2 cellular contexts compared by ENCODE assay signal in the genomic region with DNA sequence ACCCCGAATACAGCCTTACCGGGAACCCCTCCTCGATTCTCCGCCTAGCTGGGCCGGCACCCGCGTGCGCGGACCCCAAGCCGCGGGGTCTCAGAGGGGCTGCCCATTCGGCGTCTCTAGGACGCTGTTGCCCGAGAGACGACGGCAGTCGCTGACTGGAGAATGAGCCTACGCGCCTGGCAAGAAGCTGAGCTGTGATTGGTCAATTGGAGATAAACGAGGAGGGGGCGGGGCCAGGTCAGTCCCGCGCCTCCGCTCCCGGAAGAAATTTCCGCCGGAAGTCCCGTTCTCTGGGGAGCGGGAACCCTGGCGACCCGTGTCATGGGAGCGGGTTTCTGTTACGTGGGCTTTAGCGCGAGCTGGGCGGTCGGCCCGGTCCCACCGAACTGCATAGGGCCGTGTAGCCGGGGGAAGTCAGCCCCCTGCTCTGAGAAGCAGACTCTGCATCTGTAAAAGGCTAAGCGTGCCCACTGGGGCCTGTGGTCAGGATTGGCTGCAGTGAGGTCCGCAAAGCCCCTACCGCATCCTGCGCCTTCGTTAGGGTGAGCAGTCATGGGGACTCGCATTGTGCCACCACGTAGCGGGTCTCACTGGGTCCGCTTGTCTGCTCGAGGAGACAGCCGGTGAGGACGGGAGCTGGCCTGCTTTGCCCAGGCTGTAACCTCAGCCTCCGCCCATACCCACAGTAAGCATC.
TF ChIP-seq lines count a peak whose summit lies in the region.

A gene with protein sequence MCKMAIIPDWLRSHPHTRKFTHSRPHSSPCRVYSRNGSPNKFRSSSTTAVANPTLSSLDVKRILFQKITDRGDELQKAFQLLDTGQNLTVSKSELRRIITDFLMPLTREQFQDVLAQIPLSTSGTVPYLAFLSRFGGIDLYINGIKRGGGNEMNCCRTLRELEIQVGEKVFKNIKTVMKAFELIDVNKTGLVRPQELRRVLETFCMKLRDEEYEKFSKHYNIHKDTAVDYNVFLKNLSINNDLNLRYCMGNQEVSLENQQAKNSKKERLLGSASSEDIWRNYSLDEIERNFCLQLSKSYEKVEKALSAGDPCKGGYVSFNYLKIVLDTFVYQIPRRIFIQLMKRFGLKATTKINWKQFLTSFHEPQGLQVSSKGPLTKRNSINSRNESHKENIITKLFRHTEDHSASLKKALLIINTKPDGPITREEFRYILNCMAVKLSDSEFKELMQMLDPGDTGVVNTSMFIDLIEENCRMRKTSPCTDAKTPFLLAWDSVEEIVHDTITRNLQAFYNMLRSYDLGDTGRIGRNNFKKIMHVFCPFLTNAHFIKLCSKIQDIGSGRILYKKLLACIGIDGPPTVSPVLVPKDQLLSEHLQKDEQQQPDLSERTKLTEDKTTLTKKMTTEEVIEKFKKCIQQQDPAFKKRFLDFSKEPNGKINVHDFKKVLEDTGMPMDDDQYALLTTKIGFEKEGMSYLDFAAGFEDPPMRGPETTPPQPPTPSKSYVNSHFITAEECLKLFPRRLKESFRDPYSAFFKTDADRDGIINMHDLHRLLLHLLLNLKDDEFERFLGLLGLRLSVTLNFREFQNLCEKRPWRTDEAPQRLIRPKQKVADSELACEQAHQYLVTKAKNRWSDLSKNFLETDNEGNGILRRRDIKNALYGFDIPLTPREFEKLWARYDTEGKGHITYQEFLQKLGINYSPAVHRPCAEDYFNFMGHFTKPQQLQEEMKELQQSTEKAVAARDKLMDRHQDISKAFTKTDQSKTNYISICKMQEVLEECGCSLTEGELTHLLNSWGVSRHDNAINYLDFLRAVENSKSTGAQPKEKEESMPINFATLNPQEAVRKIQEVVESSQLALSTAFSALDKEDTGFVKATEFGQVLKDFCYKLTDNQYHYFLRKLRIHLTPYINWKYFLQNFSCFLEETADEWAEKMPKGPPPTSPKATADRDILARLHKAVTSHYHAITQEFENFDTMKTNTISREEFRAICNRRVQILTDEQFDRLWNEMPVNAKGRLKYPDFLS (N-terminal part only) (minus strand): TSS at position 157 of the 694 bp plus-strand sequence. CDS start 29,987 bp downstream, outside the sequence.

TF ChIP-seq in GM12891, 5 proteins besides CTCF, POLR2A, EP300 and RAD21 (continued from another document):
- TF ChIP-seq POU2F2 (IDR thresholded peaks at IDR 0.05; ENCODE audit: low read depth, low read length) (peak; percentile 65; the same call in 1 of the 2 replicates), SPI1 (IDR thresholded peaks at IDR 0.05; ENCODE audit: low read depth, low read length) (no peak), TAF1 (IDR thresholded peaks at IDR 0.05; ENCODE audit: low read depth, low read length) (peak; percentile 59; the same call in 1 of the 2 replicates)
TF ChIP-seq in GM12891: peak in this region for 3.

TF ChIP-seq in GM12878, 131 proteins besides CTCF, POLR2A, EP300 and RAD21 (continued from another document and continues in another):
- TF ChIP-seq KAT2A (conservative IDR thresholded peaks at IDR 0.05; ENCODE audit: control insufficient read depth, low read depth, low read length): no peak
- TF ChIP-seq, protein P1, sequence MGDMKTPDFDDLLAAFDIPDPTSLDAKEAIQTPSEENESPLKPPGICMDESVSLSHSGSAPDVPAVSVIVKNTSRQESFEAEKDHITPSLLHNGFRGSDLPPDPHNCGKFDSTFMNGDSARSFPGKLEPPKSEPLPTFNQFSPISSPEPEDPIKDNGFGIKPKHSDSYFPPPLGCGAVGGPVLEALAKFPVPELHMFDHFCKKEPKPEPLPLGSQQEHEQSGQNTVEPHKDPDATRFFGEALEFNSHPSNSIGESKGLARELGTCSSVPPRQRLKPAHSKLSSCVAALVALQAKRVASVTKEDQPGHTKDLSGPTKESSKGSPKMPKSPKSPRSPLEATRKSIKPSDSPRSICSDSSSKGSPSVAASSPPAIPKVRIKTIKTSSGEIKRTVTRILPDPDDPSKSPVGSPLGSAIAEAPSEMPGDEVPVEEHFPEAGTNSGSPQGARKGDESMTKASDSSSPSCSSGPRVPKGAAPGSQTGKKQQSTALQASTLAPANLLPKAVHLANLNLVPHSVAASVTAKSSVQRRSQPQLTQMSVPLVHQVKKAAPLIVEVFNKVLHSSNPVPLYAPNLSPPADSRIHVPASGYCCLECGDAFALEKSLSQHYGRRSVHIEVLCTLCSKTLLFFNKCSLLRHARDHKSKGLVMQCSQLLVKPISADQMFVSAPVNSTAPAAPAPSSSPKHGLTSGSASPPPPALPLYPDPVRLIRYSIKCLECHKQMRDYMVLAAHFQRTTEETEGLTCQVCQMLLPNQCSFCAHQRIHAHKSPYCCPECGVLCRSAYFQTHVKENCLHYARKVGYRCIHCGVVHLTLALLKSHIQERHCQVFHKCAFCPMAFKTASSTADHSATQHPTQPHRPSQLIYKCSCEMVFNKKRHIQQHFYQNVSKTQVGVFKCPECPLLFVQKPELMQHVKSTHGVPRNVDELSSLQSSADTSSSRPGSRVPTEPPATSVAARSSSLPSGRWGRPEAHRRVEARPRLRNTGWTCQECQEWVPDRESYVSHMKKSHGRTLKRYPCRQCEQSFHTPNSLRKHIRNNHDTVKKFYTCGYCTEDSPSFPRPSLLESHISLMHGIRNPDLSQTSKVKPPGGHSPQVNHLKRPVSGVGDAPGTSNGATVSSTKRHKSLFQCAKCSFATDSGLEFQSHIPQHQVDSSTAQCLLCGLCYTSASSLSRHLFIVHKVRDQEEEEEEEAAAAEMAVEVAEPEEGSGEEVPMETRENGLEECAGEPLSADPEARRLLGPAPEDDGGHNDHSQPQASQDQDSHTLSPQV (IDR thresholded peaks at IDR 0.05): no peak
- TF ChIP-seq GATAD2B (conservative IDR thresholded peaks at IDR 0.05; ENCODE audit: low read depth): peak; percentile 85
- peak; percentile 98 for TF ChIP-seq SIN3A (IDR thresholded peaks at IDR 0.05; ENCODE audit: low read depth, low read length)
- peak; percentile 76; the same call in 1 of the 2 replicates for TF ChIP-seq DPF2 (IDR thresholded peaks at IDR 0.05)
- TF ChIP-seq CHD2 (IDR thresholded peaks at IDR 0.05; ENCODE audit: borderline replicate concordance, low read depth, low read length): peak; percentile 91
- TF ChIP-seq IKZF1 (conservative IDR thresholded peaks at IDR 0.05): peak; percentile 95
- TF ChIP-seq, protein P2, sequence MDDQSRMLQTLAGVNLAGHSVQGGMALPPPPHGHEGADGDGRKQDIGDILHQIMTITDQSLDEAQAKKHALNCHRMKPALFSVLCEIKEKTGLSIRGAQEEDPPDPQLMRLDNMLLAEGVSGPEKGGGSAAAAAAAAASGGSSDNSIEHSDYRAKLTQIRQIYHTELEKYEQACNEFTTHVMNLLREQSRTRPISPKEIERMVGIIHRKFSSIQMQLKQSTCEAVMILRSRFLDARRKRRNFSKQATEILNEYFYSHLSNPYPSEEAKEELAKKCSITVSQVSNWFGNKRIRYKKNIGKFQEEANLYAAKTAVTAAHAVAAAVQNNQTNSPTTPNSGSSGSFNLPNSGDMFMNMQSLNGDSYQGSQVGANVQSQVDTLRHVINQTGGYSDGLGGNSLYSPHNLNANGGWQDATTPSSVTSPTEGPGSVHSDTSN (IDR thresholded peaks at IDR 0.05; ENCODE audit: insufficient replicate concordance, low read depth, low read length): no peak
- peak in 1 of 2 experiments; percentile 25; a peak in 1 of 4 replicates for TF ChIP-seq SRF (IDR thresholded peaks at IDR 0.05; ENCODE audit: low read depth in 2 of 2, low read length in 2 of 2)
- TF ChIP-seq, protein P3, sequence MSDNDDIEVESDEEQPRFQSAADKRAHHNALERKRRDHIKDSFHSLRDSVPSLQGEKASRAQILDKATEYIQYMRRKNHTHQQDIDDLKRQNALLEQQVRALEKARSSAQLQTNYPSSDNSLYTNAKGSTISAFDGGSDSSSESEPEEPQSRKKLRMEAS (IDR thresholded peaks at IDR 0.05; ENCODE audit: low read depth, low read length): no peak
- peak; percentile 56 for TF ChIP-seq SMAD5 (IDR thresholded peaks at IDR 0.05; ENCODE audit: low read depth)
- TF ChIP-seq YBX1 (IDR thresholded peaks at IDR 0.05): no peak
- TF ChIP-seq FOXK2 (IDR thresholded peaks at IDR 0.05): no peak
- TF ChIP-seq, protein P4, sequence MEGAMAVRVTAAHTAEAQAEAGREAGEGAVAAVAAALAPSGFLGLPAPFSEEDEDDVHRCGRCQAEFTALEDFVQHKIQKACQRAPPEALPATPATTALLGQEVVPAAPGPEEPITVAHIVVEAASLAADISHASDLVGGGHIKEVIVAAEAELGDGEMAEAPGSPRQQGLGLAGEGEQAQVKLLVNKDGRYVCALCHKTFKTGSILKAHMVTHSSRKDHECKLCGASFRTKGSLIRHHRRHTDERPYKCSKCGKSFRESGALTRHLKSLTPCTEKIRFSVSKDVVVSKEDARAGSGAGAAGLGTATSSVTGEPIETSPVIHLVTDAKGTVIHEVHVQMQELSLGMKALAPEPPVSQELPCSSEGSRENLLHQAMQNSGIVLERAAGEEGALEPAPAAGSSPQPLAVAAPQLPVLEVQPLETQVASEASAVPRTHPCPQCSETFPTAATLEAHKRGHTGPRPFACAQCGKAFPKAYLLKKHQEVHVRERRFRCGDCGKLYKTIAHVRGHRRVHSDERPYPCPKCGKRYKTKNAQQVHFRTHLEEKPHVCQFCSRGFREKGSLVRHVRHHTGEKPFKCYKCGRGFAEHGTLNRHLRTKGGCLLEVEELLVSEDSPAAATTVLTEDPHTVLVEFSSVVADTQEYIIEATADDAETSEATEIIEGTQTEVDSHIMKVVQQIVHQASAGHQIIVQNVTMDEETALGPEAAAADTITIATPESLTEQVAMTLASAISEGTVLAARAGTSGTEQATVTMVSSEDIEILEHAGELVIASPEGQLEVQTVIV (IDR thresholded peaks at IDR 0.05; ENCODE audit: borderline replicate concordance, partially characterized antibody): no peak
- no peak for TF ChIP-seq TCF3 (IDR thresholded peaks at IDR 0.05; ENCODE audit: borderline replicate concordance, insufficient read depth, low read depth, low read length)
- no peak for TF ChIP-seq POLR2AphosphoS2 (IDR thresholded peaks at IDR 0.05; ENCODE audit: low read depth, low read length)
- TF ChIP-seq PAX8 (IDR thresholded peaks at IDR 0.05): no peak
- no peak for TF ChIP-seq HDAC2 (IDR thresholded peaks at IDR 0.05)
- TF ChIP-seq CHD1 (IDR thresholded peaks at IDR 0.05; ENCODE audit: low read depth, low read length): peak; percentile 67; the same call in 1 of the 2 replicates
- peak; percentile 93 for TF ChIP-seq RB1 (IDR thresholded peaks at IDR 0.05; ENCODE audit: borderline replicate concordance)
- TF ChIP-seq EZH2 (IDR thresholded peaks at IDR 0.05; ENCODE audit: borderline replicate concordance, control insufficient read depth, low read depth, low read length): no peak
- no peak for TF ChIP-seq RCOR1 (conservative IDR thresholded peaks at IDR 0.05; ENCODE audit: low read depth, low read length)
- TF ChIP-seq, protein P5, sequence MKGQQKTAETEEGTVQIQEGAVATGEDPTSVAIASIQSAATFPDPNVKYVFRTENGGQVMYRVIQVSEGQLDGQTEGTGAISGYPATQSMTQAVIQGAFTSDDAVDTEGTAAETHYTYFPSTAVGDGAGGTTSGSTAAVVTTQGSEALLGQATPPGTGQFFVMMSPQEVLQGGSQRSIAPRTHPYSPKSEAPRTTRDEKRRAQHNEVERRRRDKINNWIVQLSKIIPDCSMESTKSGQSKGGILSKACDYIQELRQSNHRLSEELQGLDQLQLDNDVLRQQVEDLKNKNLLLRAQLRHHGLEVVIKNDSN (IDR thresholded peaks at IDR 0.05; ENCODE audit: borderline replicate concordance, extremely low read length, insufficient read depth, low read depth, low read length): no peak
- TF ChIP-seq, protein P6, sequence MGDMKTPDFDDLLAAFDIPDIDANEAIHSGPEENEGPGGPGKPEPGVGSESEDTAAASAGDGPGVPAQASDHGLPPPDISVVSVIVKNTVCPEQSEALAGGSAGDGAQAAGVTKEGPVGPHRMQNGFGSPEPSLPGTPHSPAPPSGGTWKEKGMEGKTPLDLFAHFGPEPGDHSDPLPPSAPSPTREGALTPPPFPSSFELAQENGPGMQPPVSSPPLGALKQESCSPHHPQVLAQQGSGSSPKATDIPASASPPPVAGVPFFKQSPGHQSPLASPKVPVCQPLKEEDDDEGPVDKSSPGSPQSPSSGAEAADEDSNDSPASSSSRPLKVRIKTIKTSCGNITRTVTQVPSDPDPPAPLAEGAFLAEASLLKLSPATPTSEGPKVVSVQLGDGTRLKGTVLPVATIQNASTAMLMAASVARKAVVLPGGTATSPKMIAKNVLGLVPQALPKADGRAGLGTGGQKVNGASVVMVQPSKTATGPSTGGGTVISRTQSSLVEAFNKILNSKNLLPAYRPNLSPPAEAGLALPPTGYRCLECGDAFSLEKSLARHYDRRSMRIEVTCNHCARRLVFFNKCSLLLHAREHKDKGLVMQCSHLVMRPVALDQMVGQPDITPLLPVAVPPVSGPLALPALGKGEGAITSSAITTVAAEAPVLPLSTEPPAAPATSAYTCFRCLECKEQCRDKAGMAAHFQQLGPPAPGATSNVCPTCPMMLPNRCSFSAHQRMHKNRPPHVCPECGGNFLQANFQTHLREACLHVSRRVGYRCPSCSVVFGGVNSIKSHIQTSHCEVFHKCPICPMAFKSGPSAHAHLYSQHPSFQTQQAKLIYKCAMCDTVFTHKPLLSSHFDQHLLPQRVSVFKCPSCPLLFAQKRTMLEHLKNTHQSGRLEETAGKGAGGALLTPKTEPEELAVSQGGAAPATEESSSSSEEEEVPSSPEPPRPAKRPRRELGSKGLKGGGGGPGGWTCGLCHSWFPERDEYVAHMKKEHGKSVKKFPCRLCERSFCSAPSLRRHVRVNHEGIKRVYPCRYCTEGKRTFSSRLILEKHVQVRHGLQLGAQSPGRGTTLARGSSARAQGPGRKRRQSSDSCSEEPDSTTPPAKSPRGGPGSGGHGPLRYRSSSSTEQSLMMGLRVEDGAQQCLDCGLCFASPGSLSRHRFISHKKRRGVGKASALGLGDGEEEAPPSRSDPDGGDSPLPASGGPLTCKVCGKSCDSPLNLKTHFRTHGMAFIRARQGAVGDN (IDR thresholded peaks at IDR 0.05): peak; percentile 90
- TF ChIP-seq SIX5 (IDR thresholded peaks at IDR 0.05; ENCODE audit: low read depth, low read length, severe bottlenecking): peak; percentile 42
- TF ChIP-seq, protein P7, sequence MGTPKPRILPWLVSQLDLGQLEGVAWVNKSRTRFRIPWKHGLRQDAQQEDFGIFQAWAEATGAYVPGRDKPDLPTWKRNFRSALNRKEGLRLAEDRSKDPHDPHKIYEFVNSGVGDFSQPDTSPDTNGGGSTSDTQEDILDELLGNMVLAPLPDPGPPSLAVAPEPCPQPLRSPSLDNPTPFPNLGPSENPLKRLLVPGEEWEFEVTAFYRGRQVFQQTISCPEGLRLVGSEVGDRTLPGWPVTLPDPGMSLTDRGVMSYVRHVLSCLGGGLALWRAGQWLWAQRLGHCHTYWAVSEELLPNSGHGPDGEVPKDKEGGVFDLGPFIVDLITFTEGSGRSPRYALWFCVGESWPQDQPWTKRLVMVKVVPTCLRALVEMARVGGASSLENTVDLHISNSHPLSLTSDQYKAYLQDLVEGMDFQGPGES (IDR thresholded peaks at IDR 0.05): peak; percentile 79; the same call in 1 of the 2 replicates
- no peak for TF ChIP-seq CHD4 (IDR thresholded peaks at IDR 0.05)
- TF ChIP-seq RUNX3 (IDR thresholded peaks at IDR 0.05; ENCODE audit: low read length): peak; percentile 70
- TF ChIP-seq CEBPB (IDR thresholded peaks at IDR 0.05; ENCODE audit: borderline replicate concordance in 1 of 2, low read depth in 2 of 2, low read length in 2 of 2): no peak
- TF ChIP-seq, protein P8, sequence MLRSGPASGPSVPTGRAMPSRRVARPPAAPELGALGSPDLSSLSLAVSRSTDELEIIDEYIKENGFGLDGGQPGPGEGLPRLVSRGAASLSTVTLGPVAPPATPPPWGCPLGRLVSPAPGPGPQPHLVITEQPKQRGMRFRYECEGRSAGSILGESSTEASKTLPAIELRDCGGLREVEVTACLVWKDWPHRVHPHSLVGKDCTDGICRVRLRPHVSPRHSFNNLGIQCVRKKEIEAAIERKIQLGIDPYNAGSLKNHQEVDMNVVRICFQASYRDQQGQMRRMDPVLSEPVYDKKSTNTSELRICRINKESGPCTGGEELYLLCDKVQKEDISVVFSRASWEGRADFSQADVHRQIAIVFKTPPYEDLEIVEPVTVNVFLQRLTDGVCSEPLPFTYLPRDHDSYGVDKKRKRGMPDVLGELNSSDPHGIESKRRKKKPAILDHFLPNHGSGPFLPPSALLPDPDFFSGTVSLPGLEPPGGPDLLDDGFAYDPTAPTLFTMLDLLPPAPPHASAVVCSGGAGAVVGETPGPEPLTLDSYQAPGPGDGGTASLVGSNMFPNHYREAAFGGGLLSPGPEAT (IDR thresholded peaks at IDR 0.05; ENCODE audit: low read depth): peak; percentile 76
- TF ChIP-seq SP1 (IDR thresholded peaks at IDR 0.05; ENCODE audit: low read depth, low read length): peak; percentile 97
